ENCODE assay signal across 28 cellular contexts in genomic region chr6:152225231-152225934, GRCh38.
DNase-seq lines count a peak whose midpoint lies in the region; ATAC-seq and TF ChIP-seq lines count a peak whose summit lies in the region.
"Had no signal": no experiment of that assay in that cellular context is flagged by ENCODE, and none has a peak within 500 bp of the region (broad histone marks: within the 10 kb centered on the region; RNA-seq: fewer than 3 reads in every experiment).

No MANE protein-coding gene starts in this region.

- peak overlapping the region in 2 of 9 donors; percentile 20 to 62 for H3K27ac Mint-ChIP-seq in naive thymus-derived CD4-positive, alpha-beta T cell
- H3K27ac Mint-ChIP-seq: activated naive CD8-positive, alpha-beta T cell treated with anti-CD3 and anti-CD28 coated beads, Interleukin-2, amount 50 U/mL, for 24 hours; endodermal cell; progenitor cell of endocrine pancreas had no signal

- TF ChIP-seq CTCF in choroid plexus epithelial cell (conservative IDR thresholded peaks at IDR 0.05; ENCODE audit: low read depth, low read length) (no peak), uterus (IDR thresholded peaks at IDR 0.05) (no peak)

- POLR2A ChIA-PET in naive thymus-derived CD4-positive, alpha-beta T cell (lab: Charles Lee) = interaction anchor here (2.0 kb wide), 1 partner anchor 40 kb away, joined by 6 read pairs; no protein-coding TSS in a partner anchor

- CTCF ChIA-PET in naive thymus-derived CD4-positive, alpha-beta T cell (lab: Charles Lee) = interaction anchor here (0.6 to 0.8 kb wide), 2 partner anchors 11 to 41 kb away, joined by 3 read pairs; no protein-coding TSS in a partner anchor

- no peaks in the 10 kb centered on the region for H3K4me1 Mint-ChIP-seq in naive thymus-derived CD4-positive, alpha-beta T cell
- H3K4me1 Mint-ChIP-seq: endodermal cell had no signal

- TF ChIP-seq POLR2A in uterus (IDR thresholded peaks at IDR 0.05) = no peak

- intact Hi-C loops in left cardiac atrium (cut with DNase I) (no loop called here), Right ventricle myocardium inferior (cut with DNase I) (no loop called here), uterus (cut with DNase I; ENCODE audit: low total_unique reads) (no loop called here)
- intact Hi-C loops in naive thymus-derived CD4-positive, alpha-beta T cell (cut with micrococcal nuclease) = no loop called here

- no peaks in the 10 kb centered on the region for H3K27me3 ChIP-seq in uterus
- no peaks in the 10 kb centered on the region for H3K27me3 ChIP-seq in naive thymus-derived CD4-positive, alpha-beta T cell (ENCODE audit: control insufficient read depth in 2 of 2, insufficient read depth in 2 of 2, low read length in 2 of 2)
- H3K27me3 ChIP-seq: BLaER1 treated with 17β-estradiol and CSF1 and Interleukin-3, amounts not matched to agents 10 nM and 100 nM had no signal

- H3K4me3 ChIP-seq in choroid plexus epithelial cell (ENCODE audit: low read depth, low read length) (no peak overlapping the region), uterus (no peak overlapping the region)
- no peak overlapping the region for H3K4me3 ChIP-seq in naive thymus-derived CD4-positive, alpha-beta T cell (ENCODE audit: low read length)
- H3K4me3 ChIP-seq: BLaER1 treated with 17β-estradiol and CSF1 and Interleukin-3, amounts not matched to agents 10 nM and 100 nM; coronary artery; smooth muscle cell had no signal

- no peaks in the 10 kb centered on the region for H3K36me3 ChIP-seq in uterus
- H3K36me3 ChIP-seq in naive thymus-derived CD4-positive, alpha-beta T cell (ENCODE audit: control insufficient read depth in 2 of 3, insufficient read depth in 3 of 3, low read length in 3 of 3) = peaks cover 14 to 59% (median 33%) of the 10 kb centered on the region in 3 experiments

- peaks cover 27 to 66% (median 63%) of the 10 kb centered on the region in 5 donors for H3K36me3 Mint-ChIP-seq in naive thymus-derived CD4-positive, alpha-beta T cell

- no peaks in the 10 kb centered on the region for H3K4me1 ChIP-seq in uterus
- no peaks in the 10 kb centered on the region for H3K4me1 ChIP-seq in naive thymus-derived CD4-positive, alpha-beta T cell (ENCODE audit: control insufficient read depth in 2 of 2, insufficient read depth in 2 of 2, low read length in 2 of 2)
- H3K4me1 ChIP-seq: BLaER1 treated with 17β-estradiol and CSF1 and Interleukin-3, amounts not matched to agents 10 nM and 100 nM had no signal

- H3K9me3 ChIP-seq in uterus = peaks cover 0 to 11% of the 10 kb centered on the region in 2 donors
- H3K9me3 ChIP-seq in naive thymus-derived CD4-positive, alpha-beta T cell (ENCODE audit: control insufficient read depth in 2 of 3, low read length in 3 of 3) = peaks cover 0 to 13% (median 0%) of the 10 kb centered on the region in 3 experiments

- peaks cover 0 to 17% (median 11%) of the 10 kb centered on the region in 11 donors for H3K9me3 Mint-ChIP-seq in naive thymus-derived CD4-positive, alpha-beta T cell

- no peak for DNase-seq in left cardiac atrium
- no peak for DNase-seq in Right ventricle myocardium inferior (ENCODE audit: missing footprints)
- peak; percentile 11 for DNase-seq in choroid plexus epithelial cell (ENCODE audit: low read depth)
- peak; percentile 19 for DNase-seq in iris pigment epithelial cell (ENCODE audit: low read depth)
- DNase-seq in uterus = no peak
- no peak for DNase-seq in naive thymus-derived CD4-positive, alpha-beta T cell
- DNase-seq in activated effector memory CD4-positive, alpha-beta T cell treated with Interleukin-2 at 50 U/mL for 16 hours = no peak
- DNase-seq: activated CD4-positive, alpha-beta T cell treated with anti-CD3 and anti-CD28 coated beads for 4 hours; activated CD8-positive, alpha-beta memory T cell treated with anti-CD3 and anti-CD28 coated beads for 24 hours; activated gamma-delta T cell treated with Interleukin-2 at 50 U/mL for 16 hours; activated naive CD8-positive, alpha-beta T cell treated with anti-CD3 and anti-CD28 coated beads, Interleukin-2, amount 50 U/mL, for 24 hours; activated T-cell treated with anti-CD3 and anti-CD28 coated beads, Interleukin-2, amount 50 U/mL, for 1 hour; Calu3; EL; endodermal cell; NCI-H1105 treated with DMSO at 0.1 percent for 48 hours; NCI-H2081 treated with DMSO at 0.1 percent for 48 hours; NCI-H345; NCI-H774; stimulated activated CD4-positive, alpha-beta T cell treated with anti-CD3 and anti-CD28 coated beads, Interleukin-2, amount 100 ng/mL, for 24 hours; T-helper 2 cell had no signal

- H3K27me3 Mint-ChIP-seq in naive thymus-derived CD4-positive, alpha-beta T cell = no peaks in the 10 kb centered on the region
- H3K27me3 Mint-ChIP-seq: activated naive CD8-positive, alpha-beta T cell treated with anti-CD3 and anti-CD28 coated beads, Interleukin-2, amount 50 U/mL, for 24 hours; brain; progenitor cell of endocrine pancreas had no signal

- no peak overlapping the region for H3K4me3 Mint-ChIP-seq in naive thymus-derived CD4-positive, alpha-beta T cell
- H3K4me3 Mint-ChIP-seq: activated naive CD8-positive, alpha-beta T cell treated with anti-CD3 and anti-CD28 coated beads, Interleukin-2, amount 50 U/mL, for 24 hours; brain; endodermal cell had no signal

- ATAC-seq in left cardiac atrium (peak; percentile 38 to 53), Right ventricle myocardium inferior (no peak), HG02642 (IDR thresholded peaks at IDR 0.05; ENCODE audit: poor library complexity, unreplicated experiment) (no peak)
- no peak for ATAC-seq in naive thymus-derived CD4-positive, alpha-beta T cell
- ATAC-seq: activated naive CD8-positive, alpha-beta T cell treated with anti-CD3 and anti-CD28 coated beads, Interleukin-2, amount 50 U/mL, for 24 hours; SK-N-SH treated with all-trans-retinoic acid at 6 μM for 48 hours had no signal

- H3K27ac ChIP-seq in uterus = peak overlapping the region; percentile 56 to 64
- H3K27ac ChIP-seq in naive thymus-derived CD4-positive, alpha-beta T cell (ENCODE audit: low read depth, low read length) = no peak overlapping the region
- H3K27ac ChIP-seq: BLaER1 treated with 17β-estradiol and CSF1 and Interleukin-3, amounts not matched to agents 10 nM and 100 nM; coronary artery had no signal

Comparison
In these comparisons a context has a peak if more than half of its experiments do, and no peak if none do; other contexts are left out.
1. ATAC-seq: peak in left cardiac atrium (2 of 2); none in Right ventricle myocardium inferior (single experiment), naive thymus-derived CD4-positive, alpha-beta T cell (single experiment) and HG02642 (single experiment).
2. DNase-seq: peak in choroid plexus epithelial cell (single experiment) and iris pigment epithelial cell (single experiment); none in left cardiac atrium (single experiment), Right ventricle myocardium inferior (single experiment), uterus (0 of 2), naive thymus-derived CD4-positive, alpha-beta T cell (0 of 9) and activated effector memory CD4-positive, alpha-beta T cell treated with Interleukin-2 at 50 U/mL for 16 hours (single experiment).